1 cellular context compared by ENCODE assay signal in the genomic region with DNA sequence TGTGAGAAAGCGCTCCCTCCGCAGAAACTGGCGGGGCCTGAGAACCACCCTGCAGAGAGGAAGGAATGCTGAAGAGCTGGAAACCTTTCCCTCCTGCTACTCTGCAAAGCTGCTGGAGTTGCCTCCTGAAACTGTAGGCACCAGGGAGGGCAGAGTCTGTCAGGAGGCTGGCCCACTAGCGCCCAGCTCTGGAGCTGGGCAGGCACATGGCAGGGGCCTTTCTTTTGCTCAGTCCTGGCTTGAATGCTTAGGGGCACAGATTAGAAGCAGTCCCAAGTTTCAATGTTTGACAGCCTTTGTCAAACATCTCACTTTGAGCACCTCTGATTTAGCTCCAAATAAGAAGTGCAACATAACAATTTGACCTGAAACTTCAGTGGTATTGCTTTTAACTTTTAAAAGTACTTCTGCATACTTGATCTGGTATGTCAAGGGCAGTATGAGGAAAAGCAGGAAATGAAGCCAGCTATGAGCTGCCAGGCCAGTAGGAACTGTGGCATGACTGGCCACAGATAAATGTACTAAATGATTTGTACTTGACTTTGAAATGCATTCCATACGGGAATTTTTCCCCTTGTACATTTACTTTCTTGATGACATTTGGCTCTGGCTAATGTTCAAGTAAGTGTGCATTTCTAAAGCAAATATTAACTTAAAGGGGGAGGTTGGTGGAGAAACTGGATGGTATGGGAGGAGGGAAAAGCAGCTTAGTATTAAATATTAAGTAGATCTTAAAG.
TF ChIP-seq lines count a peak whose summit lies in the region.

No MANE protein-coding gene starts in this region.

TF ChIP-seq in GM12891, 5 proteins besides CTCF, POLR2A, EP300 and RAD21 (continued from another document):
- TF ChIP-seq POU2F2 (IDR thresholded peaks at IDR 0.05; ENCODE audit: low read depth, low read length) (no peak), PAX5 (IDR thresholded peaks at IDR 0.05; ENCODE audit: insufficient read depth, low read length, severe bottlenecking) (no peak), POLR2AphosphoS5 (IDR thresholded peaks at IDR 0.05; ENCODE audit: low read depth, low read length) (no peak), SPI1 (IDR thresholded peaks at IDR 0.05; ENCODE audit: low read depth, low read length) (no peak)
